In genomic region chr9:129178579-129178909, GRCh38 we compare ENCODE assay signal across 8 cellular contexts. TPM values are rescaled to one million over a fixed set of nuclear protein-coding genes. Genes with fewer than 3 reads are reported as not detected.
DNase-seq lines count a peak whose midpoint lies in the region; ATAC-seq and TF ChIP-seq lines count a peak whose summit lies in the region.

No MANE protein-coding gene starts in this region.

- H3K27me3 ChIP-seq in HUES6 (ENCODE audit: control insufficient read depth, insufficient read depth, low read length) (peaks cover 72% of the 10 kb centered on the region), colonic mucosa (no peaks in the 10 kb centered on the region), neural progenitor cell (peaks cover 37% of the 10 kb centered on the region)

- H3K79me2 ChIP-seq in neural progenitor cell (ENCODE audit: low read depth), result peaks cover 18% of the 10 kb centered on the region

- no peak overlapping the region for H3K27ac Mint-ChIP-seq in neural progenitor cell

- H3K4me1 ChIP-seq in HUES6 (ENCODE audit: control insufficient read depth, insufficient read depth, low read length) (peaks cover 10% of the 10 kb centered on the region; the same call in 1 of the 2 replicates), colonic mucosa (peaks cover 26% of the 10 kb centered on the region), neural progenitor cell (peaks cover 24% of the 10 kb centered on the region)

- TF ChIP-seq CTCF in C4-2B (conservative IDR thresholded peaks at IDR 0.05) (no peak), colonic mucosa (IDR thresholded peaks at IDR 0.05) (no peak), neural progenitor cell (IDR thresholded peaks at IDR 0.05) (no peak)

- H3F3A ChIP-seq in neural progenitor cell (ENCODE audit: low read depth), result peaks cover 46% of the 10 kb centered on the region

- no peaks in the 10 kb centered on the region for H3K9me3 Mint-ChIP-seq in neural progenitor cell

- H2AFZ ChIP-seq in neural progenitor cell (replicated peaks), result no peak overlapping the region

- H3K4me1 Mint-ChIP-seq in neural progenitor cell, result peaks cover 42% of the 10 kb centered on the region

- in situ Hi-C loops in G401 (cut with HindIII; ENCODE audit: low sequenced_read_pairs), result no loop called here

- H3K4me3 ChIP-seq in HUES6 (ENCODE audit: low read depth, low read length) (peak overlapping the region; percentile 74), colonic mucosa (peak overlapping the region; percentile 75), neural progenitor cell (peak overlapping the region; percentile 99)

- no peak for DNase-seq in colonic mucosa
- DNase-seq in neural progenitor cell (ENCODE audit: low spot score), result no peak
- DNase-seq in G401 (ENCODE audit: low spot score), result no peak
- DNase-seq in activated T-cell treated with anti-CD3 and anti-CD28 coated beads for 4 hours, result no peak
- DNase-seq in NCI-H524 treated with DMSO at 0.1 percent for 48 hours (lab: John Stamatoyannopoulos, UW), result no peak

- H3K27ac ChIP-seq in C4-2B (peak overlapping the region; percentile 64), HUES6 (ENCODE audit: low read depth, low read length) (no peak overlapping the region), colonic mucosa (peak overlapping the region; percentile 87), neural progenitor cell (no peak overlapping the region)

- no peaks in the 10 kb centered on the region for H3K36me3 Mint-ChIP-seq in neural progenitor cell

- H3K4me2 ChIP-seq in neural progenitor cell, result peak overlapping the region; percentile 81

- H3K36me3 ChIP-seq in HUES6 (ENCODE audit: control insufficient read depth, insufficient read depth, low read length), result no peaks in the 10 kb centered on the region
- no peaks in the 10 kb centered on the region for H3K36me3 ChIP-seq in colonic mucosa
- no peaks in the 10 kb centered on the region for H3K36me3 ChIP-seq in neural progenitor cell

- ATAC-seq in GM21367 (IDR thresholded peaks at IDR 0.05; ENCODE audit: unreplicated experiment), result no peak

- H4K20me1 ChIP-seq in neural progenitor cell (ENCODE audit: low read depth), result peaks cover 14% of the 10 kb centered on the region

- H3K9ac ChIP-seq in HUES6 (ENCODE audit: low read length) (no peak overlapping the region), colonic mucosa (ENCODE audit: low read depth in 2 of 2, low read length in 2 of 2) (peak overlapping the region in 1 of 2 donors; percentile 43), neural progenitor cell (no peak overlapping the region)

- peaks cover 6% of the 10 kb centered on the region for H3K27me3 Mint-ChIP-seq in neural progenitor cell (ENCODE audit: insufficient read depth, low read depth)

- intact Hi-C loops in colonic mucosa (cut with DNase I), result no loop called here

- peak overlapping the region; percentile 86 for H3K4me3 Mint-ChIP-seq in neural progenitor cell

- H3K9me3 ChIP-seq in HUES6 (ENCODE audit: control insufficient read depth, insufficient read depth, low read depth, low read length), result no peaks in the 10 kb centered on the region
- no peaks in the 10 kb centered on the region for H3K9me3 ChIP-seq in colonic mucosa
- H3K9me3 ChIP-seq in neural progenitor cell (ENCODE audit: low read depth), result no peaks in the 10 kb centered on the region

RNA-seq across cellular contexts. Expression of gene IER5L, which starts 0.5 kb away (rescaled TPM):
- total RNA-seq in colonic mucosa, result 1 to 10 TPM; 9.1 to 9.6 TPM
- 12.2 and 32.7 TPM in 2 replicates for total RNA-seq in neural progenitor cell (ENCODE audit: low replicate concordance)
- total RNA-seq in G401 (2014; rRNA removed; shearing (Covaris generic)), result 92.7 and 121 TPM in 2 replicates

Comparison
In these comparisons a context has a peak if more than half of its experiments do, and no peak if none do; other contexts are left out.
1. H3K27ac ChIP-seq: peak in C4-2B (single experiment) and colonic mucosa (single experiment); none in HUES6 (single experiment) and neural progenitor cell (single experiment).
2. Peak in every context shown above with its lines, with median percentiles within 50 percentile points of each other: H3K4me3 ChIP-seq.